In the genomic region with DNA sequence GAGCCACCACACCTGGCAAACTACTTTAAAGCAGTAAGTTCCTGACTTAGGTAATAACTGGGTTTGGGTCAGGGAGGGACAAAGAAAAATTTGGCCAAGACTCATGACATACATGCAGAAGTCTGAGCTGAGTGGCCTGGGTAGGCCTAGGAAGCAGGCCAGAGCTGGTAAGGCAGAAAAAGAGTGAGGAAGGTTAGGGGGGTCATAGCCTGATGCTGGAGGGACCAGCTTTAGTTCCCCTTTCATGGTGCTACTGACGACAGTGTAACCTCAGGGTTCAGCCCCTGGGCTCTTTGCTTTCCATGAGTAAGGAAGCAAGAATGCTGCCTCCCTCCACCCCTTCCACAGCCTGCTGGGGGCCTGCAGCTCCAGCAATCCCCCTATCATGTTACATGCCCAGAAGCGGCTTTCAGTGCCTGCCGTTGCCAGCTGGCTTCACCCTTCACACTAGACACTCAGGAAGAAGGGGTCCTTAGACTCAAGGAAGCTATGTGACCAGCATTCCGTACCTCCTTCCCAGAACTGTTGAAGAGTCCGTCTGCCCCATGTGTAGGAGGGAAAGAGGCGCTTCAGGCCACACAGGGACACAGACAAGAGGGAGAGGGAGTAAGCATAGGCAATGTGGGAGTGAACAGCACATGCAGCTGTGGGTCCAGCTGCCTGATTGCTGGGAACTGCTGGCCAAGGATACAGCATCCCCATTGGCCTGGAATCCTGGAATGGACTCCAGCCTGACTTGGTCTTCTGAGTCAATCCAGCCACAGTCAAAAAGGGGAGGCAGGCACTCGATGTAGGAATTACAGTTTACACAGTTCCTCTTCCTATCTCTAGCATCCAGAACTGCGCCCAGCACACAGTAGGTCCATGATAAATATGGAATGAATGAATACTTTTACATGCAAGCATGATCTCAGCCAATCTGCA, we compare ENCODE assay signal across 8 cellular contexts. TPM values are rescaled to one million over a fixed set of nuclear protein-coding genes. Genes with fewer than 3 reads are reported as not detected.
DNase-seq lines count a peak whose midpoint lies in the region; ATAC-seq, FAIRE-seq and TF ChIP-seq lines count a peak whose summit lies in the region.
"Had no signal": no experiment of that assay in that cellular context is flagged by ENCODE, and none has a peak within 500 bp of the region (broad histone marks: within the 10 kb centered on the region; RNA-seq: fewer than 3 reads in every experiment).

No MANE protein-coding gene starts in this region.

- intact Hi-C loops in posterior vena cava (cut with DNase I) = loop anchor here in 1 of 2 donors (5.0 kb wide), 1 partner anchor 1844 kb away; no protein-coding TSS in a partner anchor

- no peak for TF ChIP-seq CTCF in fibroblast of the aortic adventitia (IDR thresholded peaks at IDR 0.05; ENCODE audit: insufficient read depth, low read length)

- peak overlapping the region; percentile 44 for H3K4me3 ChIP-seq in fibroblast of the aortic adventitia (ENCODE audit: low read depth, low read length)

- no peak for ATAC-seq in HG03045 (IDR thresholded peaks at IDR 0.05; ENCODE audit: unreplicated experiment)
- ATAC-seq in GM21737 (IDR thresholded peaks at IDR 0.05; ENCODE audit: unreplicated experiment) = no peak

- FAIRE-seq in HTR-8/SVneo (lab: Jason Lieb, UNC) = peak; percentile 97
- FAIRE-seq: TTC549 had no signal

- DNase-seq in HTR-8/SVneo (ENCODE audit: insufficient read length, low spot score) = peak; percentile 88
- DNase-seq in SKM-1 (lab: John Stamatoyannopoulos, UW; ENCODE audit: unreplicated experiment) = peak; percentile 78
- peak; percentile 98 for DNase-seq in fibroblast of the aortic adventitia (ENCODE audit: low read depth)
- peak; percentile 94 for DNase-seq in posterior vena cava (ENCODE audit: low spot score)
- DNase-seq in activated effector memory CD4-positive, alpha-beta T cell treated with anti-CD3 and anti-CD28 coated beads, Interleukin-2, amount 50 U/mL, for 16 hours = no peak

RNA-seq across cellular contexts. Expression of a gene that starts 4.1 kb away (rescaled TPM):
- total RNA-seq in fibroblast of the aortic adventitia (ENCODE audit: low replicate concordance) = 21.6 and 24.9 TPM in 2 replicates
- total RNA-seq in posterior vena cava = 10 to 100 TPM; 34.2 to 36.7 TPM

RNA-seq across cellular contexts. Expression of a gene that starts 32.4 kb away (rescaled TPM):
- total RNA-seq in fibroblast of the aortic adventitia (ENCODE audit: low replicate concordance) (25.8 and 31.2 TPM in 2 replicates), posterior vena cava (10 to 100 TPM; 70.1 to 78.8 TPM)
